Comparison of ENCODE assay signal across 16 cellular contexts in genomic region chr1:59691261-59691660, GRCh38.
DNase-seq lines count a peak whose midpoint lies in the region; ATAC-seq and TF ChIP-seq lines count a peak whose summit lies in the region.
"Had no signal": no experiment of that assay in that cellular context is flagged by ENCODE, and none has a peak within 500 bp of the region (broad histone marks: within the 10 kb centered on the region; RNA-seq: fewer than 3 reads in every experiment).

No MANE protein-coding gene starts in this region.

- H3K27ac Mint-ChIP-seq in effector memory CD8-positive, alpha-beta T cell: no peak overlapping the region
- no peak overlapping the region for H3K27ac Mint-ChIP-seq in activated naive CD4-positive, alpha-beta T cell treated with anti-CD3 and anti-CD28 coated beads for 36 hours
- H3K27ac Mint-ChIP-seq: WTC11 had no signal

- H3K14ac ChIP-seq in trophoblast cell (ENCODE audit: low read length): no peak overlapping the region

- no peaks in the 10 kb centered on the region for H3K9me3 ChIP-seq in heart right ventricle
- H3K9me3 ChIP-seq in trophoblast cell (ENCODE audit: insufficient read depth, low read depth, low read length): peaks cover 2% of the 10 kb centered on the region
- H3K9me3 ChIP-seq: SJCRH30 had no signal

- TF ChIP-seq CTCF in heart right ventricle (IDR thresholded peaks at IDR 0.05): no peak

- H3K27ac ChIP-seq in heart right ventricle (peak overlapping the region in 8 of 10 donors; percentile 6 to 69 (median 38)), trophoblast cell (ENCODE audit: low read depth, low read length) (no peak overlapping the region)
- H3K27ac ChIP-seq: SJCRH30 had no signal

- H3K4me3 ChIP-seq in heart right ventricle (no peak overlapping the region), trophoblast cell (ENCODE audit: low read depth, low read length) (no peak overlapping the region)
- H3K4me3 ChIP-seq: SJCRH30 had no signal

- DNase-seq in AG08395 (ENCODE audit: low spot score): peak; percentile 20
- peak; percentile 59 for DNase-seq in NCI-H524 treated with DMSO at 0.1 percent for 48 hours (lab: John Stamatoyannopoulos, UW)
- DNase-seq in heart right ventricle: peak in 1 of 2 donors; percentile 46
- DNase-seq in trophoblast cell: no peak
- no peak for DNase-seq in effector memory CD8-positive, alpha-beta T cell
- DNase-seq in NK-92 treated with Interleukin-12 subunit alpha and Interleukin-12 subunit beta, amount 100 ng/mL, for 24 hours (lab: John Stamatoyannopoulos, UW): no peak
- DNase-seq in activated naive CD4-positive, alpha-beta T cell treated with anti-CD3 and anti-CD28 coated beads for 36 hours: no peak
- DNase-seq in stimulated activated CD8-positive, alpha-beta memory T cell treated with anti-CD3 and anti-CD28 coated beads, Interleukin-4, amount 100 ng/mL, for 48 hours: no peak
- DNase-seq: ACHN; activated T-cell treated with anti-CD3 and anti-CD28 coated beads, Interleukin-2, amount 50 U/mL, for 1 hour; anterior cingulate cortex; effector CD8-positive, alpha-beta T cell; MV-4-11; NCI-H526 treated with DMSO at 0.1 percent for 48 hours had no signal

- H3K4me1 ChIP-seq in heart right ventricle (peaks cover 0 to 34% (median 12%) of the 10 kb centered on the region in 9 donors), trophoblast cell (ENCODE audit: control insufficient read depth in 1 of 2, insufficient read depth in 2 of 2, low read length in 2 of 2) (peaks cover 4 to 5% of the 10 kb centered on the region in 2 experiments)

- no peak overlapping the region for H3K4ac ChIP-seq in trophoblast cell (ENCODE audit: low read depth, low read length)

- H3K27me3 ChIP-seq in heart right ventricle (no peaks in the 10 kb centered on the region), trophoblast cell (ENCODE audit: insufficient read depth, low read length) (no peaks in the 10 kb centered on the region)
- H3K27me3 ChIP-seq: SJCRH30 had no signal

- peak; percentile 68 to 90 (median 82) for ATAC-seq in heart right ventricle
- no peak for ATAC-seq in effector memory CD8-positive, alpha-beta T cell (replicated peaks)
- ATAC-seq: WTC11 had no signal

- no peak overlapping the region for H2BK120ac ChIP-seq in trophoblast cell (ENCODE audit: insufficient read depth, low read length, poor library complexity)

- H3K9me3 Mint-ChIP-seq in effector memory CD8-positive, alpha-beta T cell: no peaks in the 10 kb centered on the region
- H3K9me3 Mint-ChIP-seq in activated naive CD4-positive, alpha-beta T cell treated with anti-CD3 and anti-CD28 coated beads for 36 hours: no peaks in the 10 kb centered on the region

- H3K79me2 ChIP-seq in trophoblast cell (ENCODE audit: control insufficient read depth, insufficient read depth, low read length, poor library complexity): no peaks in the 10 kb centered on the region

- H2AFZ ChIP-seq in trophoblast cell (ENCODE audit: insufficient read depth, low read length, poor library complexity): no peak overlapping the region

- H3K36me3 Mint-ChIP-seq in effector memory CD8-positive, alpha-beta T cell (ENCODE audit: insufficient read depth): no peaks in the 10 kb centered on the region
- no peaks in the 10 kb centered on the region for H3K36me3 Mint-ChIP-seq in activated naive CD4-positive, alpha-beta T cell treated with anti-CD3 and anti-CD28 coated beads for 36 hours (ENCODE audit: low read depth)
- H3K36me3 Mint-ChIP-seq: WTC11 had no signal

- H3K4me3 Mint-ChIP-seq in effector memory CD8-positive, alpha-beta T cell: no peak overlapping the region
- no peak overlapping the region for H3K4me3 Mint-ChIP-seq in activated naive CD4-positive, alpha-beta T cell treated with anti-CD3 and anti-CD28 coated beads for 36 hours
- H3K4me3 Mint-ChIP-seq: WTC11 had no signal

- no peak overlapping the region for H4K91ac ChIP-seq in trophoblast cell (ENCODE audit: low read depth, low read length)

- no peak overlapping the region for H4K8ac ChIP-seq in trophoblast cell (ENCODE audit: low read depth, low read length)

- H4K12ac ChIP-seq in trophoblast cell (ENCODE audit: low read depth, low read length): no peak overlapping the region

- 67 to 78% methylated on average over 4 of the region's 4 CpGs for WGBS in heart right ventricle, 2 donors
- WGBS in trophoblast cell (ENCODE audit: extremely low coverage, insufficient coverage, insufficient read length): no CpG with 5 or more reads among the region's 4 CpGs

- H2BK5ac ChIP-seq in trophoblast cell (ENCODE audit: low read depth, low read length, poor library complexity): no peak overlapping the region

- CTCF ChIA-PET in activated naive CD4-positive, alpha-beta T cell treated with anti-CD3 and anti-CD28 coated beads for 36 hours (lab: Charles Lee): interaction anchor here (0.6 kb wide), 1 partner anchor 10 kb away, joined by 3 read pairs; no protein-coding TSS in a partner anchor

- H3K79me1 ChIP-seq in trophoblast cell (ENCODE audit: low read length): peaks cover 7% of the 10 kb centered on the region

- H2BK12ac ChIP-seq in trophoblast cell (ENCODE audit: low read length): peak overlapping the region; percentile 46

- no peak overlapping the region for H2AK5ac ChIP-seq in trophoblast cell (ENCODE audit: low read length)

- H3K4me2 ChIP-seq in trophoblast cell (ENCODE audit: low read length): no peak overlapping the region

- no peak overlapping the region for H3K18ac ChIP-seq in trophoblast cell (ENCODE audit: low read length)

- H3K36me3 ChIP-seq in heart right ventricle (no peaks in the 10 kb centered on the region), trophoblast cell (ENCODE audit: control insufficient read depth in 1 of 2, insufficient read depth in 2 of 2, low read length in 2 of 2) (no peaks in the 10 kb centered on the region)
- H3K36me3 ChIP-seq: SJCRH30 had no signal

- no peak overlapping the region for H3K23ac ChIP-seq in trophoblast cell (ENCODE audit: low read length)

- intact Hi-C loops in heart right ventricle (cut with DNase I): loop anchor here in 7 of 10 donors (10.0 kb wide), 8 partner anchors 376 to 906 kb away; partner anchors contain the start of genes FGGY (in 1 of the 7) and JUN (in 1 of the 7)
- intact Hi-C loops in activated naive CD4-positive, alpha-beta T cell treated with anti-CD3 and anti-CD28 coated beads for 36 hours (cut with micrococcal nuclease): loop anchor here (10.0 kb wide), 3 partner anchors 356 to 786 kb away; no protein-coding TSS in a partner anchor

- H3K9ac ChIP-seq in trophoblast cell (ENCODE audit: low read length): no peak overlapping the region

- no peaks in the 10 kb centered on the region for H3K4me1 Mint-ChIP-seq in effector memory CD8-positive, alpha-beta T cell (ENCODE audit: low read depth in 2 of 2)
- H3K4me1 Mint-ChIP-seq in activated naive CD4-positive, alpha-beta T cell treated with anti-CD3 and anti-CD28 coated beads for 36 hours (ENCODE audit: low read depth): no peaks in the 10 kb centered on the region

- H3K27me3 Mint-ChIP-seq in effector memory CD8-positive, alpha-beta T cell: no peaks in the 10 kb centered on the region
- H3K27me3 Mint-ChIP-seq in activated naive CD4-positive, alpha-beta T cell treated with anti-CD3 and anti-CD28 coated beads for 36 hours (ENCODE audit: low read depth): no peaks in the 10 kb centered on the region

Comparison
In these comparisons a context has a peak if more than half of its experiments do, and no peak if none do; other contexts are left out.
1. DNase-seq: peak in AG08395 (single experiment) and NCI-H524 treated with DMSO at 0.1 percent for 48 hours (single experiment); none in trophoblast cell (0 of 2), effector memory CD8-positive, alpha-beta T cell (0 of 3), NK-92 treated with Interleukin-12 subunit alpha and Interleukin-12 subunit beta, amount 100 ng/mL, for 24 hours (single experiment), activated naive CD4-positive, alpha-beta T cell treated with anti-CD3 and anti-CD28 coated beads for 36 hours (single experiment) and stimulated activated CD8-positive, alpha-beta memory T cell treated with anti-CD3 and anti-CD28 coated beads, Interleukin-4, amount 100 ng/mL, for 48 hours (single experiment).